In genomic region chr1:61051455-61052392, GRCh38 we compare ENCODE assay signal across 9 cellular contexts. TPM values are rescaled to one million over a fixed set of nuclear protein-coding genes. Genes with fewer than 3 reads are reported as not detected.
DNase-seq lines count a peak whose midpoint lies in the region; ATAC-seq, FAIRE-seq and TF ChIP-seq lines count a peak whose summit lies in the region.
"Had no signal": no experiment of that assay in that cellular context is flagged by ENCODE, and none has a peak within 500 bp of the region (broad histone marks: within the 10 kb centered on the region; RNA-seq: fewer than 3 reads in every experiment).

No MANE protein-coding gene starts in this region.

- H3K4me3 ChIP-seq in iPS-20b (ENCODE audit: low read length) (peak overlapping the region; percentile 73), skeletal muscle tissue (ENCODE audit: low read length in 3 of 3) (peak overlapping the region; percentile 76 to 84 (median 77))

- no peaks in the 10 kb centered on the region for H3K9me3 Mint-ChIP-seq in activated naive CD8-positive, alpha-beta T cell treated with anti-CD3 and anti-CD28 coated beads, Interleukin-2, amount 50 U/mL, for 24 hours

- no peak overlapping the region for H3K27ac ChIP-seq in iPS-20b (ENCODE audit: low read length)
- peak overlapping the region; percentile 93 for H3K27ac ChIP-seq in skeletal muscle tissue (ENCODE audit: low read depth, low read length)

- no peak for ATAC-seq in activated naive CD8-positive, alpha-beta T cell treated with anti-CD3 and anti-CD28 coated beads, Interleukin-2, amount 50 U/mL, for 24 hours
- no peak for ATAC-seq in HG02981 (IDR thresholded peaks at IDR 0.05; ENCODE audit: unreplicated experiment)
- ATAC-seq: foreskin keratinocyte had no signal

- H3K27me3 ChIP-seq in iPS-20b (ENCODE audit: insufficient read depth, low read length) (peaks cover 60% of the 10 kb centered on the region), skeletal muscle tissue (ENCODE audit: control insufficient read depth in 3 of 3, insufficient read depth in 3 of 3, low read length in 3 of 3) (no peaks in the 10 kb centered on the region)
- H3K27me3 ChIP-seq: foreskin keratinocyte had no signal

- H3K4me1 Mint-ChIP-seq in activated naive CD8-positive, alpha-beta T cell treated with anti-CD3 and anti-CD28 coated beads, Interleukin-2, amount 50 U/mL, for 24 hours: peaks cover 28% of the 10 kb centered on the region

- no peak for FAIRE-seq in GM12892 (lab: Jason Lieb, UNC)

- no peak overlapping the region for H3K27ac Mint-ChIP-seq in activated naive CD8-positive, alpha-beta T cell treated with anti-CD3 and anti-CD28 coated beads, Interleukin-2, amount 50 U/mL, for 24 hours

- no peak for TF ChIP-seq POLR2A in GM12892 (IDR thresholded peaks at IDR 0.05; ENCODE audit: low read depth, low read length)

- no peaks in the 10 kb centered on the region for H3K36me3 ChIP-seq in iPS-20b (ENCODE audit: insufficient read depth, low read depth, low read length)
- no peaks in the 10 kb centered on the region for H3K36me3 ChIP-seq in skeletal muscle tissue (ENCODE audit: control insufficient read depth in 3 of 3, insufficient read depth in 3 of 3, low read length in 3 of 3)

- peaks cover 35% of the 10 kb centered on the region for H3K4me1 ChIP-seq in iPS-20b (ENCODE audit: insufficient read depth, low read length)
- H3K4me1 ChIP-seq in skeletal muscle tissue (ENCODE audit: control insufficient read depth in 3 of 3, insufficient read depth in 3 of 3, low read length in 3 of 3): peaks cover 29 to 31% (median 31%) of the 10 kb centered on the region in 3 donors

- peaks cover 57% of the 10 kb centered on the region for H3K27me3 Mint-ChIP-seq in activated naive CD8-positive, alpha-beta T cell treated with anti-CD3 and anti-CD28 coated beads, Interleukin-2, amount 50 U/mL, for 24 hours

- DNase-seq in HUDEP-2 (lab: John Stamatoyannopoulos, UW; ENCODE audit: unreplicated experiment in 76 of 76) (peak in 45 of 76 experiments; percentile 11 to 64 (median 31)), T1000 (lab: John Stamatoyannopoulos, UW) (no peak), GM12892 (ENCODE audit: insufficient read length) (no peak), amniotic stem cell (lab: John Stamatoyannopoulos, UW) (no peak)
- DNase-seq in activated naive CD8-positive, alpha-beta T cell treated with anti-CD3 and anti-CD28 coated beads, Interleukin-2, amount 50 U/mL, for 24 hours: no peak
- DNase-seq: foreskin keratinocyte had no signal

- no peak overlapping the region for H3K9ac ChIP-seq in iPS-20b (ENCODE audit: low read depth, low read length)
- H3K9ac ChIP-seq in skeletal muscle tissue (ENCODE audit: low read depth in 1 of 3, low read length in 3 of 3): peak overlapping the region; percentile 67 to 91 (median 79)

- H3K36me3 Mint-ChIP-seq in activated naive CD8-positive, alpha-beta T cell treated with anti-CD3 and anti-CD28 coated beads, Interleukin-2, amount 50 U/mL, for 24 hours (ENCODE audit: low read depth): no peaks in the 10 kb centered on the region

- no peaks in the 10 kb centered on the region for H3K9me3 ChIP-seq in iPS-20b (ENCODE audit: insufficient read depth, low read depth, low read length)
- H3K9me3 ChIP-seq in skeletal muscle tissue (ENCODE audit: control insufficient read depth in 3 of 3, low read length in 3 of 3): no peaks in the 10 kb centered on the region

- H3K4me3 Mint-ChIP-seq in activated naive CD8-positive, alpha-beta T cell treated with anti-CD3 and anti-CD28 coated beads, Interleukin-2, amount 50 U/mL, for 24 hours: peak overlapping the region; percentile 35

RNA-seq across cellular contexts. Expression of gene NFIA, which starts 30.6 kb away (rescaled TPM):
- total RNA-seq in skeletal muscle tissue: 31.3 TPM
- not detected for polyA plus RNA-seq in GM12892 (2012; ENCODE audit: missing spikeins)

Comparison
In these comparisons a context has a peak if more than half of its experiments do, and no peak if none do; other contexts are left out.
1. DNase-seq: peak in HUDEP-2 (45 of 76); none in activated naive CD8-positive, alpha-beta T cell treated with anti-CD3 and anti-CD28 coated beads, Interleukin-2, amount 50 U/mL, for 24 hours (single experiment), T1000 (single experiment), GM12892 (single experiment) and amniotic stem cell (single experiment).